Comparison of ENCODE assay signal across 9 cellular contexts in the genomic region with DNA sequence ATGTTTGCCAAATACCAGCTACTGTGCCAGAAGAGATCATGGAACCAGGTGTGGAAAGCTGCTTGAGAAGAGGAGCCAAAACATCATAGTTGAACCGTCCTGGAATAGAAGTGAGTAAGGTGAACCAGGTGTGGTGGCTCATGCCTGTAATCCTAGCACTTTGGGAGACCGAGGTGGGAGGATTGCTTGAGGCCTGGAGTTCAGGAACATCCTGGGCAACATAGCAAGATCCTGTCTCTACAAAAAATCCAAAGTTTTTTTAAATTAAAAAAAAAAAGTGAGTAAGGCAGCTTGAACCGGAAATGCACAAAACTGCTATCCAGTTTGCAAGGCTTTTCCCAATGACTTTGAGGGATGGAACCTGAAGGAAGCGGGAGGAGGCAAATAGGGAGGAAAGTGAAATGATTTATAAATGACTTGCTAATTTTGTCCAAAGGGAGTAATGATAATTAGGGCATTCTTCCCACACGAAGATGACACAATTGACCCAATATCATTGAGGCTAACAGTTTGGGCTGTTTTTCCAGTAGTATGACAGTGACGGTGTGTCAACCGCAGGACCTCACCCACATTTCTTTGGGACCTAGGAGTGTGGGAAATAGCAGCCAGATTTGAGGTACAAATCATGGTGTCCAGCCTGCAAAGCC. TPM values are rescaled to one million over a fixed set of nuclear protein-coding genes. Genes with fewer than 3 reads are reported as not detected.
DNase-seq lines count a peak whose midpoint lies in the region; ATAC-seq, FAIRE-seq and TF ChIP-seq lines count a peak whose summit lies in the region.
"Had no signal": no experiment of that assay in that cellular context is flagged by ENCODE, and none has a peak within 500 bp of the region (broad histone marks: within the 10 kb centered on the region; RNA-seq: fewer than 3 reads in every experiment).

No MANE protein-coding gene starts in this region.

- ATAC-seq in GM12878 (no peak), right lobe of liver (no peak), GM21423 (IDR thresholded peaks at IDR 0.05; ENCODE audit: unreplicated experiment) (no peak)
- ATAC-seq in stimulated activated memory B cell treated with anti-CD40 and anti-IgM and Interleukin-4, amounts not matched to agents 10 μg/mL and 1 μg/mL and 100 μg/mL, for 72 hours: no peak

- no peak for TF ChIP-seq CTCF in HFF-Myc (IDR thresholded peaks at IDR 0.05; ENCODE audit: low read depth, low read length, missing control alignments)
- no peak for TF ChIP-seq CTCF in GM12878 (IDR thresholded peaks at IDR 0.05 in 2 of 3, conservative IDR thresholded peaks at IDR 0.05 in 1 of 3; ENCODE audit: control insufficient read depth in 2 of 3, extremely low read depth in 1 of 3, insufficient read depth in 1 of 3, low read depth in 3 of 3, low read length in 3 of 3)
- TF ChIP-seq CTCF in right lobe of liver (IDR thresholded peaks at IDR 0.05): no peak

- POLR2A ChIA-PET in GM12878 (lab: Charles Lee): no interaction called here

- no peaks in the 10 kb centered on the region for H3K4me1 ChIP-seq in GM12878 (ENCODE audit: control insufficient read depth, insufficient read depth, low read length)
- peaks cover 0 to 41% (median 7%) of the 10 kb centered on the region in 4 donors for H3K4me1 ChIP-seq in right lobe of liver

- no TSS peak for BruUV-seq in GM12878 (replicated peaks; lab: Mats Ljungman, UMichigan)

- intact Hi-C loops in GM12878 (cut with micrococcal nuclease; ENCODE audit: unreplicated experiment): no loop called here
- intact Hi-C loops in right lobe of liver (cut with DNase I): no loop called here

- no peak overlapping the region for H3K27ac Mint-ChIP-seq in stimulated activated memory B cell treated with anti-CD40 and anti-IgM and Interleukin-4, amounts not matched to agents 10 μg/mL and 1 μg/mL and 100 μg/mL, for 72 hours

- H3K9me3 Mint-ChIP-seq in stimulated activated memory B cell treated with anti-CD40 and anti-IgM and Interleukin-4, amounts not matched to agents 10 μg/mL and 1 μg/mL and 100 μg/mL, for 72 hours: no peaks in the 10 kb centered on the region

- peaks cover 35% of the 10 kb centered on the region for H3K27me3 Mint-ChIP-seq in stimulated activated memory B cell treated with anti-CD40 and anti-IgM and Interleukin-4, amounts not matched to agents 10 μg/mL and 1 μg/mL and 100 μg/mL, for 72 hours

- peak overlapping the region; percentile 79 for H3K4me3 Mint-ChIP-seq in stimulated activated memory B cell treated with anti-CD40 and anti-IgM and Interleukin-4, amounts not matched to agents 10 μg/mL and 1 μg/mL and 100 μg/mL, for 72 hours

- no peak for TF ChIP-seq EP300 in GM12878 (IDR thresholded peaks at IDR 0.05; ENCODE audit: borderline replicate concordance in 1 of 2, control insufficient read depth in 1 of 2, low read depth in 2 of 2, low read length in 2 of 2)

- no peak overlapping the region for H3K4me2 ChIP-seq in GM12878 (ENCODE audit: control insufficient read depth, insufficient read depth)

- no peak for TF ChIP-seq POLR2A in GM12878 (IDR thresholded peaks at IDR 0.05; ENCODE audit: low read depth, low read length)
- no peak for TF ChIP-seq POLR2A in right lobe of liver (IDR thresholded peaks at IDR 0.05)

- H3K4me3 ChIP-seq in HFF-Myc (replicated peaks; ENCODE audit: low read depth, low read length) (peak overlapping the region; percentile 72), GM12878 (0 out of 2 replicates have a peak overlapping the region, but pooled peaks have one; percentile 38), right lobe of liver (peak overlapping the region; percentile 64 to 81 (median 71))

- no peaks in the 10 kb centered on the region for H4K20me1 ChIP-seq in GM12878 (ENCODE audit: control insufficient read depth, insufficient read depth)

- H3K79me2 ChIP-seq in GM12878 (ENCODE audit: control insufficient read depth, insufficient read depth, low read length): peaks cover 2% of the 10 kb centered on the region; the same call in 1 of the 2 replicates

- H2AFZ ChIP-seq in GM12878 (ENCODE audit: control insufficient read depth, low read depth, low read length): no peak overlapping the region

- DNase-seq in HFF-Myc (ENCODE audit: extremely low read depth, low read depth): no peak
- DNase-seq in GM12878 (ENCODE audit: low read depth, low spot score): no peak
- DNase-seq in right lobe of liver: no peak
- no peak for DNase-seq in GM19239 (ENCODE audit: insufficient read length, low spot score)
- DNase-seq in HTR-8/SVneo (ENCODE audit: insufficient read length, low spot score): no peak
- DNase-seq in stimulated activated CD4-positive, alpha-beta T cell treated with anti-CD3 and anti-CD28 coated beads, Interleukin-4, amount 100 ng/mL, for 24 hours: no peak
- DNase-seq: NCI-H1092 had no signal

- FAIRE-seq in GM12878 (lab: Jason Lieb, UNC): no peak
- FAIRE-seq in GM19239 (lab: Jason Lieb, UNC): no peak
- FAIRE-seq in HTR-8/SVneo (lab: Jason Lieb, UNC): no peak

- H3K36me3 Mint-ChIP-seq in stimulated activated memory B cell treated with anti-CD40 and anti-IgM and Interleukin-4, amounts not matched to agents 10 μg/mL and 1 μg/mL and 100 μg/mL, for 72 hours: no peaks in the 10 kb centered on the region

- H3K9ac ChIP-seq in GM12878 (ENCODE audit: control insufficient read depth, insufficient read depth, low read length): no peak overlapping the region

- H3K9me3 ChIP-seq in GM12878 (replicated peaks; ENCODE audit: control insufficient read depth, insufficient read depth, low read length) (no peaks in the 10 kb centered on the region), right lobe of liver (no peaks in the 10 kb centered on the region)

- CTCF ChIA-PET in GM12878 (lab: Yijun Ruan, JAX): interaction anchor here (1.6 kb wide), 1 partner anchor 74 kb away, joined by 5 read pairs; no protein-coding TSS in a partner anchor

- SMC1A ChIA-PET in GM12878 (lab: Charles Lee; ENCODE audit: uncharacterized antibody, unreplicated experiment): interaction anchor here (1.1 kb wide), 1 partner anchor 75 kb away, joined by 3 read pairs; no protein-coding TSS in a partner anchor

- peaks cover 27% of the 10 kb centered on the region for H3K4me1 Mint-ChIP-seq in stimulated activated memory B cell treated with anti-CD40 and anti-IgM and Interleukin-4, amounts not matched to agents 10 μg/mL and 1 μg/mL and 100 μg/mL, for 72 hours

- H3K27me3 ChIP-seq in GM12878 (replicated peaks in 1 of 2; ENCODE audit: control insufficient read depth in 2 of 2, insufficient read depth in 2 of 2, low read length in 1 of 2) (peaks cover 3 to 7% of the 10 kb centered on the region in 2 experiments; a peak in 3 of 4 replicates), right lobe of liver (no peaks in the 10 kb centered on the region)

- RAD21 ChIA-PET in GM12878 (lab: Charles Lee; ENCODE audit: unreplicated experiment): no interaction called here

- no peaks in the 10 kb centered on the region for H3K36me3 ChIP-seq in GM12878 (ENCODE audit: control insufficient read depth in 2 of 2, insufficient read depth in 2 of 2, low read length in 1 of 2)
- H3K36me3 ChIP-seq in right lobe of liver: peaks cover 0 to 9% (median 0%) of the 10 kb centered on the region in 4 donors

- in situ Hi-C loops in GM12878 (cut with MboI): no loop called here

- H3K27ac ChIP-seq in GM12878 (ENCODE audit: control insufficient read depth, insufficient read depth) (no peak overlapping the region), right lobe of liver (peak overlapping the region; percentile 94 to 99 (median 98))

- WGBS in GM12878 (ENCODE audit: insufficient coverage, insufficient replicate concordance, low lambda C conversion rate, missing lambda C conversion rate): 49% methylated on average over 7 of the region's 7 CpGs
- 36% methylated on average over 6 of the region's 7 CpGs for WGBS in right lobe of liver (ENCODE audit: insufficient coverage, low coverage, low lambda C conversion rate, missing lambda C conversion rate)

- no peak for TF ChIP-seq RAD21 in GM12878 (IDR thresholded peaks at IDR 0.05; ENCODE audit: insufficient read depth, low read depth, low read length)

TF ChIP-seq in GM12878, 131 proteins besides CTCF, POLR2A, EP300 and RAD21 (continues in another document):
- no peak for TF ChIP-seq ATF2 (IDR thresholded peaks at IDR 0.05; ENCODE audit: low read length)

RNA-seq across cellular contexts. Expression of gene CNN3, which starts 1.5 kb away (rescaled TPM):
- 0.19 TPM in 1 of 2 replicates, not detected in the other for total RNA-seq in GM12878 (2013; cell fraction: nucleolus; rRNA removed)
- total RNA-seq in GM12878 (2014; rRNA removed) (34.8 and 38.7 TPM in 2 replicates), GM12878 (2014; rRNA removed; fragmentation: Illumina TruSeq; extraction: Trizol) (31.1 and 33.5 TPM in 2 replicates), GM12878 (2021) (29.4 and 34.6 TPM in 2 replicates), right lobe of liver (100 to 1,000 TPM in 2 of 6 experiments, 10 to 100 TPM in 4; 90.5 to 125 (median 99.3) TPM)
- 9.9 TPM for polyA plus RNA-seq in GM12878 (2011; ENCODE audit: low read depth)
- polyA plus RNA-seq in GM12878 (2011; rRNA removed) (0.16 and 0.20 TPM in 2 replicates), GM12878 (2014; fragmentation: Illumina TruSeq; extraction: Trizol) (34.1 and 38.0 TPM in 2 replicates), GM12878 (2014; fragmentation: Nextera tagmentation; extraction: Ambion mirVana) (10 to 100 TPM; 17.0 to 19.9 TPM), GM12878 (2014; rRNA removed) (32.8 and 35.0 TPM in 2 replicates), GM12878 (2016; fragmentation: Nextera tagmentation; extraction: Ambion mirVana) (10 to 100 TPM; 47.0 to 48.4 TPM)
- 0.12 and 0.15 TPM in 2 replicates for polyA plus RNA-seq in GM12878 (2011; cell fraction: cytosol; rRNA removed)
- 0.10 and 0.16 TPM in 2 replicates for polyA plus RNA-seq in GM12878 (2011; cell fraction: nucleus; rRNA removed)
- 11.9 and 13.5 TPM in 2 replicates for polyA plus RNA-seq in GM12878 (2012)
- polyA minus RNA-seq in GM12878 (2011; rRNA and poly(A)+ RNA removed): 1.1 TPM in 1 of 2 replicates, not detected in the other
- not detected in 2 replicates for polyA minus RNA-seq in GM12878 (2011; cell fraction: cytosol; rRNA and poly(A)+ RNA removed)
- polyA minus RNA-seq in GM12878 (2011; cell fraction: nucleus; rRNA and poly(A)+ RNA removed): not detected in 2 replicates
